Comparison of ENCODE assay signal across 8 cellular contexts in the genomic region with DNA sequence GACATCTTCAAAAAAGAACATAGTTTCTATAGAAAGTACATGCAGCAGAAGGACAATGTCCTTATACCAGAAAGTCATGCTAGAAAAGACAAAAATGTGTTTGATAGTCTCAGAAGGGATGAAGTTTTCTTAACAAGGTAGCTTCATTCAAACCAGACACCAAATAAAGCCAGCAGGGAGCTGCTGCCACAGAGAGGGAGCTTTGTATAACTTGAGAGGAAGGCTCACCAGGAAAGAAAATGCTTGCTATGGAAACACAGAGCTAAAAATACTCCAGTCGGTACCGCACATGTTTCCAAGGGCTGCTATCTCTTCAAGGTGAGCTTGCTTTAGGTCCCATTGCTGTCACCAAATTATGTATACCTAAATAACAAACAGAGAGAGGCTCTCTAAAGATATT.
DNase-seq lines count a peak whose midpoint lies in the region; ATAC-seq and TF ChIP-seq lines count a peak whose summit lies in the region.

No MANE protein-coding gene starts in this region.

- peak overlapping the region; percentile 53 to 87 (median 74) for H3K4me3 Mint-ChIP-seq in CD4-positive, alpha-beta memory T cell

- no peak overlapping the region for H2AK5ac ChIP-seq in neuronal stem cell (ENCODE audit: low read depth, low read length)

- DNase-seq in CD4-positive, alpha-beta memory T cell, result peak in 1 of 5 donors; percentile 2
- DNase-seq in NCI-H345 treated with DMSO at 0.1 percent for 48 hours (lab: John Stamatoyannopoulos, UW; ENCODE audit: unreplicated experiment) (peak; percentile 7), fibroblast of villous mesenchyme (ENCODE audit: low read depth) (no peak), pons (ENCODE audit: low spot score) (no peak), neuronal stem cell (ENCODE audit: low spot score) (no peak), psoas muscle (no peak), NCI-H1092 (lab: John Stamatoyannopoulos, UW) (no peak)

- H2BK120ac ChIP-seq in neuronal stem cell (ENCODE audit: low read depth, low read length), result no peak overlapping the region

- H3K36me3 ChIP-seq in CD4-positive, alpha-beta memory T cell (ENCODE audit: insufficient read depth, low read length), result no peaks in the 10 kb centered on the region
- H3K36me3 ChIP-seq in neuronal stem cell (replicated peaks in 1 of 2; ENCODE audit: control insufficient read depth in 2 of 2, insufficient read depth in 2 of 2, low read length in 2 of 2), result no peaks in the 10 kb centered on the region
- no peaks in the 10 kb centered on the region for H3K36me3 ChIP-seq in psoas muscle (ENCODE audit: insufficient read depth in 1 of 2, low read depth in 1 of 2)

- no peak overlapping the region for H3K9ac ChIP-seq in neuronal stem cell (ENCODE audit: low read depth, low read length, poor library complexity)

- H3K4me2 ChIP-seq in neuronal stem cell (ENCODE audit: insufficient read depth, low read length, poor library complexity, severe bottlenecking), result no peak overlapping the region

- POLR2A ChIA-PET in CD4-positive, alpha-beta memory T cell (lab: Charles Lee; ENCODE audit: partially characterized antibody), result no interaction called here

- no peaks in the 10 kb centered on the region for H3K79me1 ChIP-seq in neuronal stem cell (ENCODE audit: low read depth, low read length)

- intact Hi-C loops in CD4-positive, alpha-beta memory T cell (cut with micrococcal nuclease), result no loop called here
- intact Hi-C loops in psoas muscle (cut with DNase I), result no loop called here

- H3K4me3 ChIP-seq in CD4-positive, alpha-beta memory T cell (ENCODE audit: low read length in 2 of 2), result peak overlapping the region; percentile 14 to 51
- H3K4me3 ChIP-seq in fibroblast of villous mesenchyme (ENCODE audit: low read depth, low read length) (peak overlapping the region; percentile 14), neuronal stem cell (ENCODE audit: low read length in 2 of 2) (no peak overlapping the region), psoas muscle (no peak overlapping the region)

- no peak overlapping the region for H2BK12ac ChIP-seq in neuronal stem cell (ENCODE audit: low read length)

- no peaks in the 10 kb centered on the region for H3K36me3 Mint-ChIP-seq in CD4-positive, alpha-beta memory T cell

- WGBS in neuronal stem cell (ENCODE audit: extremely low coverage in 2 of 2, insufficient read length in 2 of 2, insufficient replicate concordance in 1 of 2), 2 donors, result no CpG with 5 or more reads among the region's 2 CpGs
- WGBS in psoas muscle, 3 donors, result 15 to 35% (median 22%) methylated on average over 2 of the region's 2 CpGs

- peaks cover 8 to 18% (median 17%) of the 10 kb centered on the region in 4 donors for H3K4me1 Mint-ChIP-seq in CD4-positive, alpha-beta memory T cell

- H3K23ac ChIP-seq in neuronal stem cell (ENCODE audit: low read depth, low read length, poor library complexity), result no peak overlapping the region

- no peak overlapping the region for H2BK15ac ChIP-seq in neuronal stem cell (ENCODE audit: low read length)

- no peak overlapping the region for H4K8ac ChIP-seq in neuronal stem cell (ENCODE audit: low read depth, low read length)

- no peak overlapping the region for H4K91ac ChIP-seq in neuronal stem cell (ENCODE audit: low read depth, low read length, poor library complexity)

- H3K9me3 ChIP-seq in CD4-positive, alpha-beta memory T cell (ENCODE audit: control insufficient read depth in 1 of 2, low read length in 2 of 2), result no peaks in the 10 kb centered on the region
- H3K9me3 ChIP-seq in neuronal stem cell (replicated peaks in 1 of 2; ENCODE audit: control insufficient read depth in 2 of 2, insufficient read depth in 1 of 2, low read depth in 1 of 2, low read length in 2 of 2) (peaks cover 0 to 1% of the 10 kb centered on the region in 2 donors), psoas muscle (no peaks in the 10 kb centered on the region)

- no peak overlapping the region for H3K14ac ChIP-seq in neuronal stem cell (ENCODE audit: low read length)

- TF ChIP-seq CTCF in fibroblast of villous mesenchyme (IDR thresholded peaks at IDR 0.05; ENCODE audit: insufficient read depth, low read depth, low read length) (no peak), psoas muscle (IDR thresholded peaks at IDR 0.05) (no peak)

- peak; percentile 35 for ATAC-seq in GM21528 (IDR thresholded peaks at IDR 0.05; ENCODE audit: low FRiP score, unreplicated experiment)
- ATAC-seq in psoas muscle, result no peak

- H3K27ac Mint-ChIP-seq in CD4-positive, alpha-beta memory T cell, result peak overlapping the region; percentile 17 to 88 (median 53)

- no peak overlapping the region for H3K4ac ChIP-seq in neuronal stem cell (ENCODE audit: low read length)

- H3K9me3 Mint-ChIP-seq in CD4-positive, alpha-beta memory T cell, result peaks cover 0 to 5% (median 0%) of the 10 kb centered on the region in 8 donors

- H3K27me3 ChIP-seq in CD4-positive, alpha-beta memory T cell (ENCODE audit: insufficient read depth, low read length), result no peaks in the 10 kb centered on the region
- H3K27me3 ChIP-seq in neuronal stem cell (ENCODE audit: control insufficient read depth in 3 of 3, insufficient read depth in 3 of 3, low read depth in 1 of 3, low read length in 3 of 3), result no peaks in the 10 kb centered on the region
- no peaks in the 10 kb centered on the region for H3K27me3 ChIP-seq in psoas muscle (ENCODE audit: insufficient read depth in 3 of 3, low read length in 2 of 3)

- H2AFZ ChIP-seq in neuronal stem cell (ENCODE audit: low read length), result no peak overlapping the region

- H3K27ac ChIP-seq in CD4-positive, alpha-beta memory T cell (ENCODE audit: low read depth, low read length), result peak overlapping the region; percentile 15
- no peak overlapping the region for H3K27ac ChIP-seq in neuronal stem cell (replicated peaks; ENCODE audit: low read length)
- H3K27ac ChIP-seq in psoas muscle, result no peak overlapping the region

- CTCF ChIA-PET in CD4-positive, alpha-beta memory T cell (lab: Charles Lee; ENCODE audit: partially characterized antibody), result no interaction called here

- no peaks in the 10 kb centered on the region for H3K4me1 ChIP-seq in CD4-positive, alpha-beta memory T cell (ENCODE audit: insufficient read depth, low read length)
- H3K4me1 ChIP-seq in neuronal stem cell (ENCODE audit: control insufficient read depth in 2 of 2, insufficient read depth in 1 of 2, low read depth in 1 of 2, low read length in 2 of 2) (peaks cover 0 to 8% of the 10 kb centered on the region in 2 donors), psoas muscle (no peaks in the 10 kb centered on the region)

- H3K27me3 Mint-ChIP-seq in CD4-positive, alpha-beta memory T cell, result no peaks in the 10 kb centered on the region

- H2BK5ac ChIP-seq in neuronal stem cell (ENCODE audit: low read length), result no peak overlapping the region

- H3K18ac ChIP-seq in neuronal stem cell (ENCODE audit: low read length), result no peak overlapping the region

Comparison
In these comparisons a context has a peak if more than half of its experiments do, and no peak if none do; other contexts are left out.
1. H3K4me3 ChIP-seq: peak in CD4-positive, alpha-beta memory T cell (2 of 2) and fibroblast of villous mesenchyme (single experiment); none in neuronal stem cell (0 of 2) and psoas muscle (single experiment).